1 cellular context compared by ENCODE assay signal in the genomic region with DNA sequence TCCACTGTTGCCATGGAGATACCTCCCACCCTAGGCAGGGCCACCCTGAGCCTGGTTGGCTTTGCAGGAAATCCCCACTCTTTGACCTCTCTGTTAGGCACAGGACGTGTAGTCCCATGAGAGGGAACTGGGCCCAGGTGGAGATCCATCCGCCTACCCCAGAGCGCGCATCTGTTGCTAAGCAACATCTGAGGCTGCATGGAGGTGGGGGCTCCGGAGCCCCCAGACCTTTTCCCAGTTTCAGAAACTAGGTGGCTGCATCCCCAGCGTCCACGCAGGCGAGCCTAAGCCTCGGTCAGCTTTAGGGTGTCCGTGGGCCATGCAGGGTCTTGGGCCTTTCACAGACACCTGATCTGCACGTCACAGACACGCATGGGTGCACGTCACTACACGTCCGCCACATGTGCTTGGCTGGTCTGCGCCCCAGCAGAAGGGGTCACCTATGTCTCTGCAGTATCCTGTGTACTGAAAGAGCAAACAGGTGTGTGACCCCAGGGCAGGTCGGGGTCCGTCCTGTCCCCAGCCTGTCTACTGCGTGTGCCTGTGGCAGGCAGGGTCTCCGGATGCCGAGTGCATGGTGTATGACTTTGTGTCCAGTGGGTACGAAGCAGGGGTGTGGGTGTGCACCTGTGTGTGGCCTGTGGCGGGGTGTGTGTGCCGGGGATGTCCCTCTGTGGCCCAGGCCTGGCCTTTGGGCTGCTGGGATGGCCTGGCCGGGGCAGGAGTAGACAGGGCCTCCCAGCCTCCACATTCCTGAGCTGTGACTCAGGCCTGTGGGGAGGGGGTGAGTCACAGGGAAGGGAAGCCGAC.
TF ChIP-seq lines count a peak whose summit lies in the region.

No MANE protein-coding gene starts in this region.

TF ChIP-seq in HepG2, 621 proteins besides CTCF, POLR2A, EP300 and RAD21 (continues in another document):
- TF ChIP-seq ZNF549 (CRISPR knock-in tag; IDR thresholded peaks at IDR 0.05) = no peak
- no peak for TF ChIP-seq ZNF432 (CRISPR knock-in tag; IDR thresholded peaks at IDR 0.05; ENCODE audit: borderline replicate concordance)
- peak; percentile 95 for TF ChIP-seq HIVEP1 (CRISPR knock-in tag; IDR thresholded peaks at IDR 0.05)
- TF ChIP-seq ZNF138 (CRISPR knock-in tag; IDR thresholded peaks at IDR 0.05; ENCODE audit: low read depth) = no peak
- TF ChIP-seq TRIM24 (CRISPR knock-in tag; IDR thresholded peaks at IDR 0.05) = no peak
- TF ChIP-seq, protein P1, sequence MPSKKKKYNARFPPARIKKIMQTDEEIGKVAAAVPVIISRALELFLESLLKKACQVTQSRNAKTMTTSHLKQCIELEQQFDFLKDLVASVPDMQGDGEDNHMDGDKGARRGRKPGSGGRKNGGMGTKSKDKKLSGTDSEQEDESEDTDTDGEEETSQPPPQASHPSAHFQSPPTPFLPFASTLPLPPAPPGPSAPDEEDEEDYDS (CRISPR knock-in tag; IDR thresholded peaks at IDR 0.05) = peak; percentile 17; the same call in 1 of the 2 replicates
- no peak for TF ChIP-seq ZNF570 (CRISPR knock-in tag; IDR thresholded peaks at IDR 0.05; ENCODE audit: borderline replicate concordance)
- peak; percentile 61 for TF ChIP-seq HOXA3 (CRISPR knock-in tag; IDR thresholded peaks at IDR 0.05)
- TF ChIP-seq, protein P2, sequence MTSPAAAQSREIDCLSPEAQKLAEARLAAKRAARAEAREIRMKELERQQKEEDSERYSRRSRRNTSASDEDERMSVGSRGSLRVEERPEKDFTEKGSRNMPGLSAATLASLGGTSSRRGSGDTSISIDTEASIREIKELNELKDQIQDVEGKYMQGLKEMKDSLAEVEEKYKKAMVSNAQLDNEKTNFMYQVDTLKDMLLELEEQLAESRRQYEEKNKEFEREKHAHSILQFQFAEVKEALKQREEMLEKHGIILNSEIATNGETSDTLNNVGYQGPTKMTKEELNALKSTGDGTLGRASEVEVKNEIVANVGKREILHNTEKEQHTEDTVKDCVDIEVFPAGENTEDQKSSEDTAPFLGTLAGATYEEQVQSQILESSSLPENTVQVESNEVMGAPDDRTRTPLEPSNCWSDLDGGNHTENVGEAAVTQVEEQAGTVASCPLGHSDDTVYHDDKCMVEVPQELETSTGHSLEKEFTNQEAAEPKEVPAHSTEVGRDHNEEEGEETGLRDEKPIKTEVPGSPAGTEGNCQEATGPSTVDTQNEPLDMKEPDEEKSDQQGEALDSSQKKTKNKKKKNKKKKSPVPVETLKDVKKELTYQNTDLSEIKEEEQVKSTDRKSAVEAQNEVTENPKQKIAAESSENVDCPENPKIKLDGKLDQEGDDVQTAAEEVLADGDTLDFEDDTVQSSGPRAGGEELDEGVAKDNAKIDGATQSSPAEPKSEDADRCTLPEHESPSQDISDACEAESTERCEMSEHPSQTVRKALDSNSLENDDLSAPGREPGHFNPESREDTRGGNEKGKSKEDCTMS (CRISPR knock-in tag; conservative IDR thresholded peaks at IDR 0.05) = no peak
- TF ChIP-seq NCOR1 (IDR thresholded peaks at IDR 0.05; ENCODE audit: borderline replicate concordance, low read length) = peak; percentile 35; the same call in 1 of the 2 replicates
- TF ChIP-seq, protein P3, sequence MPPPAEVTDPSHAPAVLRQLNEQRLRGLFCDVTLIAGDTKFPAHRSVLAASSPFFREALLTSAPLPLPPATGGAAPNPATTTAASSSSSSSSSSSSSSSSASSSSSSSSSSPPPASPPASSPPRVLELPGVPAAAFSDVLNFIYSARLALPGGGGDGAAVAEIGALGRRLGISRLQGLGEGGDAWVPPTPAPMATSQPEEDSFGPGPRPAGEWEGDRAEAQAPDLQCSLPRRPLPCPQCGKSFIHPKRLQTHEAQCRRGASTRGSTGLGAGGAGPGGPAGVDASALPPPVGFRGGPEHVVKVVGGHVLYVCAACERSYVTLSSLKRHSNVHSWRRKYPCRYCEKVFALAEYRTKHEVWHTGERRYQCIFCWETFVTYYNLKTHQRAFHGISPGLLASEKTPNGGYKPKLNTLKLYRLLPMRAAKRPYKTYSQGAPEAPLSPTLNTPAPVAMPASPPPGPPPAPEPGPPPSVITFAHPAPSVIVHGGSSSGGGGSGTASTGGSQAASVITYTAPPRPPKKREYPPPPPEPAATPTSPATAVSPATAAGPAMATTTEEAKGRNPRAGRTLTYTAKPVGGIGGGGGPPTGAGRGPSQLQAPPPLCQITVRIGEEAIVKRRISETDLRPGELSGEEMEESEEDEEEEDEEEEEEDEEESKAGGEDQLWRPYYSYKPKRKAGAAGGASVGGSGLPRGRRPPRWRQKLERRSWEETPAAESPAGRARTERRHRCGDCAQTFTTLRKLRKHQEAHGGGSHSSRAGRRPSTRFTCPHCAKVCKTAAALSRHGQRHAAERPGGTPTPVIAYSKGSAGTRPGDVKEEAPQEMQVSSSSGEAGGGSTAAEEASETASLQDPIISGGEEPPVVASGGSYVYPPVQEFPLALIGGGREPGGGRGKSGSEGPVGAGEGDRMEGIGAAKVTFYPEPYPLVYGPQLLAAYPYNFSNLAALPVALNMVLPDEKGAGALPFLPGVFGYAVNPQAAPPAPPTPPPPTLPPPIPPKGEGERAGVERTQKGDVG (CRISPR knock-in tag; IDR thresholded peaks at IDR 0.05; ENCODE audit: borderline replicate concordance) = peak; percentile 44; the same call in 1 of the 2 replicates
- no peak for TF ChIP-seq ZNF205 (CRISPR knock-in tag; IDR thresholded peaks at IDR 0.05)
- TF ChIP-seq PAF1 (CRISPR knock-in tag; IDR thresholded peaks at IDR 0.05) = no peak
- TF ChIP-seq, protein P4, sequence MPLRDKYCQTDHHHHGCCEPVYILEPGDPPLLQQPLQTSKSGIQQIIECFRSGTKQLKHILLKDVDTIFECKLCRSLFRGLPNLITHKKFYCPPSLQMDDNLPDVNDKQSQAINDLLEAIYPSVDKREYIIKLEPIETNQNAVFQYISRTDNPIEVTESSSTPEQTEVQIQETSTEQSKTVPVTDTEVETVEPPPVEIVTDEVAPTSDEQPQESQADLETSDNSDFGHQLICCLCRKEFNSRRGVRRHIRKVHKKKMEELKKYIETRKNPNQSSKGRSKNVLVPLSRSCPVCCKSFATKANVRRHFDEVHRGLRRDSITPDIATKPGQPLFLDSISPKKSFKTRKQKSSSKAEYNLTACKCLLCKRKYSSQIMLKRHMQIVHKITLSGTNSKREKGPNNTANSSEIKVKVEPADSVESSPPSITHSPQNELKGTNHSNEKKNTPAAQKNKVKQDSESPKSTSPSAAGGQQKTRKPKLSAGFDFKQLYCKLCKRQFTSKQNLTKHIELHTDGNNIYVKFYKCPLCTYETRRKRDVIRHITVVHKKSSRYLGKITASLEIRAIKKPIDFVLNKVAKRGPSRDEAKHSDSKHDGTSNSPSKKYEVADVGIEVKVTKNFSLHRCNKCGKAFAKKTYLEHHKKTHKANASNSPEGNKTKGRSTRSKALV (CRISPR knock-in tag; IDR thresholded peaks at IDR 0.05) = no peak
- no peak for TF ChIP-seq HDAC6 (IDR thresholded peaks at IDR 0.05; ENCODE audit: low read depth, low read length)
- no peak for TF ChIP-seq CEBPB (IDR thresholded peaks at IDR 0.05; ENCODE audit: borderline replicate concordance, low read depth, low read length)
- TF ChIP-seq, protein P5, sequence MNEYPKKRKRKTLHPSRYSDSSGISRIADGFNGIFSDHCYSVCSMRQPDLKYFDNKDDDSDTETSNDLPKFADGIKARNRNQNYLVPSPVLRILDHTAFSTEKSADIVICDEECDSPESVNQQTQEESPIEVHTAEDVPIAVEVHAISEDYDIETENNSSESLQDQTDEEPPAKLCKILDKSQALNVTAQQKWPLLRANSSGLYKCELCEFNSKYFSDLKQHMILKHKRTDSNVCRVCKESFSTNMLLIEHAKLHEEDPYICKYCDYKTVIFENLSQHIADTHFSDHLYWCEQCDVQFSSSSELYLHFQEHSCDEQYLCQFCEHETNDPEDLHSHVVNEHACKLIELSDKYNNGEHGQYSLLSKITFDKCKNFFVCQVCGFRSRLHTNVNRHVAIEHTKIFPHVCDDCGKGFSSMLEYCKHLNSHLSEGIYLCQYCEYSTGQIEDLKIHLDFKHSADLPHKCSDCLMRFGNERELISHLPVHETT (CRISPR knock-in tag; conservative IDR thresholded peaks at IDR 0.05) = peak; percentile 60
- peak; percentile 73; the same call in 1 of the 2 replicates for TF ChIP-seq NFKBIZ (CRISPR knock-in tag; IDR thresholded peaks at IDR 0.05)
- TF ChIP-seq, protein P6, sequence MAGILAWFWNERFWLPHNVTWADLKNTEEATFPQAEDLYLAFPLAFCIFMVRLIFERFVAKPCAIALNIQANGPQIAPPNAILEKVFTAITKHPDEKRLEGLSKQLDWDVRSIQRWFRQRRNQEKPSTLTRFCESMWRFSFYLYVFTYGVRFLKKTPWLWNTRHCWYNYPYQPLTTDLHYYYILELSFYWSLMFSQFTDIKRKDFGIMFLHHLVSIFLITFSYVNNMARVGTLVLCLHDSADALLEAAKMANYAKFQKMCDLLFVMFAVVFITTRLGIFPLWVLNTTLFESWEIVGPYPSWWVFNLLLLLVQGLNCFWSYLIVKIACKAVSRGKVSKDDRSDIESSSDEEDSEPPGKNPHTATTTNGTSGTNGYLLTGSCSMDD (CRISPR knock-in tag; IDR thresholded peaks at IDR 0.05) = no peak
- TF ChIP-seq SP1 (IDR thresholded peaks at IDR 0.05) = no peak
- no peak; the same call in 1 of the 2 replicates for TF ChIP-seq SP1 (CRISPR knock-in tag; IDR thresholded peaks at IDR 0.05)
- 0 out of 2 replicates have a peak, but pooled peaks have one; percentile 47 for TF ChIP-seq ADNP (CRISPR knock-in tag; IDR thresholded peaks at IDR 0.05)
- TF ChIP-seq KLF16 (CRISPR knock-in tag; IDR thresholded peaks at IDR 0.05) = 0 out of 4 replicates have a peak, but pooled peaks of 1 of the 2 experiments have one; percentile 53
- no peak for TF ChIP-seq RFXAP (CRISPR knock-in tag; IDR thresholded peaks at IDR 0.05; ENCODE audit: borderline replicate concordance)
- TF ChIP-seq MATR3 (CRISPR knock-in tag; IDR thresholded peaks at IDR 0.05) = no peak
- TF ChIP-seq, protein P7, sequence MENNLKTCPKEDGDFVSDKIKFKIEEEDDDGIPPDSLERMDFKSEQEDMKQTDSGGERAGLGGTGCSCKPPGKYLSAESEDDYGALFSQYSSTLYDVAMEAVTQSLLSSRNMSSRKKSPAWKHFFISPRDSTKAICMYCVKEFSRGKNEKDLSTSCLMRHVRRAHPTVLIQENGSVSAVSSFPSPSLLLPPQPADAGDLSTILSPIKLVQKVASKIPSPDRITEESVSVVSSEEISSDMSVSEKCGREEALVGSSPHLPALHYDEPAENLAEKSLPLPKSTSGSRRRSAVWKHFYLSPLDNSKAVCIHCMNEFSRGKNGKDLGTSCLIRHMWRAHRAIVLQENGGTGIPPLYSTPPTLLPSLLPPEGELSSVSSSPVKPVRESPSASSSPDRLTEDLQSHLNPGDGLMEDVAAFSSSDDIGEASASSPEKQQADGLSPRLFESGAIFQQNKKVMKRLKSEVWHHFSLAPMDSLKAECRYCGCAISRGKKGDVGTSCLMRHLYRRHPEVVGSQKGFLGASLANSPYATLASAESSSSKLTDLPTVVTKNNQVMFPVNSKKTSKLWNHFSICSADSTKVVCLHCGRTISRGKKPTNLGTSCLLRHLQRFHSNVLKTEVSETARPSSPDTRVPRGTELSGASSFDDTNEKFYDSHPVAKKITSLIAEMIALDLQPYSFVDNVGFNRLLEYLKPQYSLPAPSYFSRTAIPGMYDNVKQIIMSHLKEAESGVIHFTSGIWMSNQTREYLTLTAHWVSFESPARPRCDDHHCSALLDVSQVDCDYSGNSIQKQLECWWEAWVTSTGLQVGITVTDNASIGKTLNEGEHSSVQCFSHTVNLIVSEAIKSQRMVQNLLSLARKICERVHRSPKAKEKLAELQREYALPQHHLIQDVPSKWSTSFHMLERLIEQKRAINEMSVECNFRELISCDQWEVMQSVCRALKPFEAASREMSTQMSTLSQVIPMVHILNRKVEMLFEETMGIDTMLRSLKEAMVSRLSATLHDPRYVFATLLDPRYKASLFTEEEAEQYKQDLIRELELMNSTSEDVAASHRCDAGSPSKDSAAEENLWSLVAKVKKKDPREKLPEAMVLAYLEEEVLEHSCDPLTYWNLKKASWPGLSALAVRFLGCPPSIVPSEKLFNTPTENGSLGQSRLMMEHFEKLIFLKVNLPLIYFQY (CRISPR knock-in tag; IDR thresholded peaks at IDR 0.05; ENCODE audit: borderline replicate concordance) = peak; percentile 88; the same call in 1 of the 2 replicates
- no peak; the same call in 1 of the 2 replicates for TF ChIP-seq AKAP8 (CRISPR knock-in tag; IDR thresholded peaks at IDR 0.05)
- no peak for TF ChIP-seq ZNF644 (CRISPR knock-in tag; IDR thresholded peaks at IDR 0.05; ENCODE audit: low read depth)
- TF ChIP-seq TEAD3 (CRISPR knock-in tag; optimal IDR thresholded peaks at IDR 0.05; ENCODE audit: borderline replicate concordance) = peak; percentile 97
- TF ChIP-seq, protein P8, sequence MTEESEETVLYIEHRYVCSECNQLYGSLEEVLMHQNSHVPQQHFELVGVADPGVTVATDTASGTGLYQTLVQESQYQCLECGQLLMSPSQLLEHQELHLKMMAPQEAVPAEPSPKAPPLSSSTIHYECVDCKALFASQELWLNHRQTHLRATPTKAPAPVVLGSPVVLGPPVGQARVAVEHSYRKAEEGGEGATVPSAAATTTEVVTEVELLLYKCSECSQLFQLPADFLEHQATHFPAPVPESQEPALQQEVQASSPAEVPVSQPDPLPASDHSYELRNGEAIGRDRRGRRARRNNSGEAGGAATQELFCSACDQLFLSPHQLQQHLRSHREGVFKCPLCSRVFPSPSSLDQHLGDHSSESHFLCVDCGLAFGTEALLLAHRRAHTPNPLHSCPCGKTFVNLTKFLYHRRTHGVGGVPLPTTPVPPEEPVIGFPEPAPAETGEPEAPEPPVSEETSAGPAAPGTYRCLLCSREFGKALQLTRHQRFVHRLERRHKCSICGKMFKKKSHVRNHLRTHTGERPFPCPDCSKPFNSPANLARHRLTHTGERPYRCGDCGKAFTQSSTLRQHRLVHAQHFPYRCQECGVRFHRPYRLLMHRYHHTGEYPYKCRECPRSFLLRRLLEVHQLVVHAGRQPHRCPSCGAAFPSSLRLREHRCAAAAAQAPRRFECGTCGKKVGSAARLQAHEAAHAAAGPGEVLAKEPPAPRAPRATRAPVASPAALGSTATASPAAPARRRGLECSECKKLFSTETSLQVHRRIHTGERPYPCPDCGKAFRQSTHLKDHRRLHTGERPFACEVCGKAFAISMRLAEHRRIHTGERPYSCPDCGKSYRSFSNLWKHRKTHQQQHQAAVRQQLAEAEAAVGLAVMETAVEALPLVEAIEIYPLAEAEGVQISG (CRISPR knock-in tag; IDR thresholded peaks at IDR 0.05) = no peak
- no peak for TF ChIP-seq ZNF660 (CRISPR knock-in tag; IDR thresholded peaks at IDR 0.05; ENCODE audit: borderline replicate concordance, low read depth)
- TF ChIP-seq, protein P9, sequence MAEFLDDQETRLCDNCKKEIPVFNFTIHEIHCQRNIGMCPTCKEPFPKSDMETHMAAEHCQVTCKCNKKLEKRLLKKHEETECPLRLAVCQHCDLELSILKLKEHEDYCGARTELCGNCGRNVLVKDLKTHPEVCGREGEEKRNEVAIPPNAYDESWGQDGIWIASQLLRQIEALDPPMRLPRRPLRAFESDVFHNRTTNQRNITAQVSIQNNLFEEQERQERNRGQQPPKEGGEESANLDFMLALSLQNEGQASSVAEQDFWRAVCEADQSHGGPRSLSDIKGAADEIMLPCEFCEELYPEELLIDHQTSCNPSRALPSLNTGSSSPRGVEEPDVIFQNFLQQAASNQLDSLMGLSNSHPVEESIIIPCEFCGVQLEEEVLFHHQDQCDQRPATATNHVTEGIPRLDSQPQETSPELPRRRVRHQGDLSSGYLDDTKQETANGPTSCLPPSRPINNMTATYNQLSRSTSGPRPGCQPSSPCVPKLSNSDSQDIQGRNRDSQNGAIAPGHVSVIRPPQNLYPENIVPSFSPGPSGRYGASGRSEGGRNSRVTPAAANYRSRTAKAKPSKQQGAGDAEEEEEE (CRISPR knock-in tag; IDR thresholded peaks at IDR 0.05; ENCODE audit: borderline replicate concordance) = no peak
- TF ChIP-seq SUZ12 (IDR thresholded peaks at IDR 0.05; ENCODE audit: low read depth, low read length) = no peak
- TF ChIP-seq NONO (IDR thresholded peaks at IDR 0.05) = no peak
- peak; percentile 89 for TF ChIP-seq NONO (CRISPR knock-in tag; conservative IDR thresholded peaks at IDR 0.05)
- TF ChIP-seq REPIN1 (CRISPR knock-in tag; IDR thresholded peaks at IDR 0.05; ENCODE audit: borderline replicate concordance, low read depth) = 0 out of 2 replicates have a peak, but pooled peaks have one; percentile 30
- 0 out of 2 replicates have a peak, but pooled peaks have one; percentile 20 for TF ChIP-seq FOXA3 (CRISPR knock-in tag; IDR thresholded peaks at IDR 0.05)
